In the genomic region with DNA sequence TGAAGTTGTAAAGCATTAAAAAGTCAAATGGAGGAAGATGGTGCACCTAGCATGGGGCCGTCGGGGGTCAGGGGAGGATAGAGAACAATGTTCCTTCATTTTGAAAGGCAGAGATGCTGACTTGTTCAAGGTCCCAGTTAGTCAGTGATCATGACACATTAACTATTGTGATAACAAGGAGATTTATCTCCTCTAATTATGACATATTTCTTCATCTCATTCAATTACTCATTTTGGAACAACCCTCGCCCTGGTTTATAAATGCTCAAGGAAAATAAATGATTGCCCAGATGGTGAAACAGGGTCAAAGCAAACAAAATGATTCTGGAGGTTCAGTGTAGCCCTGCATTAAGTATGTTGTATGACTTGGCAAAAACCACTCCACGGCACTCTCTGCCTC, we compare ENCODE assay signal across 18 cellular contexts.
DNase-seq lines count a peak whose midpoint lies in the region; ATAC-seq and TF ChIP-seq lines count a peak whose summit lies in the region.
"Had no signal": no experiment of that assay in that cellular context is flagged by ENCODE, and none has a peak within 500 bp of the region (broad histone marks: within the 10 kb centered on the region; RNA-seq: fewer than 3 reads in every experiment).

No MANE protein-coding gene starts in this region.

- WGBS in sigmoid colon, 2 donors = 32 to 59% methylated on average over 4 of the region's 4 CpGs

- TF ChIP-seq POLR2A in sigmoid colon (IDR thresholded peaks at IDR 0.05) = no peak

- TF ChIP-seq CTCF in C4-2B (conservative IDR thresholded peaks at IDR 0.05) (no peak), ascending aorta (IDR thresholded peaks at IDR 0.05) (no peak), sigmoid colon (IDR thresholded peaks at IDR 0.05) (no peak), colonic mucosa (IDR thresholded peaks at IDR 0.05) (no peak)

- H3K9ac ChIP-seq in colonic mucosa (ENCODE audit: low read depth in 2 of 2, low read length in 2 of 2) = no peak overlapping the region
- H3K9ac ChIP-seq: BLaER1, KMS-11 had no signal

- H3K4me1 ChIP-seq in ascending aorta (peaks cover 0 to 40% of the 10 kb centered on the region in 2 donors), sigmoid colon (peaks cover 0 to 63% (median 51%) of the 10 kb centered on the region in 4 donors), colonic mucosa (no peaks in the 10 kb centered on the region)
- H3K4me1 ChIP-seq in CD8-positive, alpha-beta memory T cell (ENCODE audit: insufficient read depth, low read length) = no peaks in the 10 kb centered on the region
- H3K4me1 ChIP-seq: A549, BLaER1 had no signal

- TF ChIP-seq EP300 in sigmoid colon (IDR thresholded peaks at IDR 0.05) = no peak

- no peaks in the 10 kb centered on the region for H3K27me3 ChIP-seq in ascending aorta
- H3K27me3 ChIP-seq in sigmoid colon = no peaks in the 10 kb centered on the region
- H3K27me3 ChIP-seq in colonic mucosa = no peaks in the 10 kb centered on the region
- no peaks in the 10 kb centered on the region for H3K27me3 ChIP-seq in CD8-positive, alpha-beta memory T cell (ENCODE audit: insufficient read depth, low read length, poor library complexity, severe bottlenecking)
- H3K27me3 ChIP-seq: BLaER1 had no signal

- CTCF ChIA-PET in CD8-positive, alpha-beta memory T cell (lab: Charles Lee) = interaction anchor here (1.5 kb wide), 1 partner anchor 35 kb away, joined by 4 read pairs; no protein-coding TSS in a partner anchor

- no peak overlapping the region for H3K4me3 Mint-ChIP-seq in CD8-positive, alpha-beta memory T cell
- H3K4me3 Mint-ChIP-seq: CD8-positive, alpha-beta T cell; H9 had no signal

- H3K36me3 Mint-ChIP-seq in CD8-positive, alpha-beta memory T cell = no peaks in the 10 kb centered on the region
- H3K36me3 Mint-ChIP-seq: CD8-positive, alpha-beta T cell had no signal

- H3K36me3 ChIP-seq in ascending aorta (no peaks in the 10 kb centered on the region), sigmoid colon (peaks cover 0 to 15% (median 1%) of the 10 kb centered on the region in 4 donors), colonic mucosa (no peaks in the 10 kb centered on the region)
- H3K36me3 ChIP-seq in CD8-positive, alpha-beta memory T cell (ENCODE audit: insufficient read depth, low read length) = no peaks in the 10 kb centered on the region
- H3K36me3 ChIP-seq: BLaER1 had no signal

- POLR2A ChIA-PET in CD8-positive, alpha-beta memory T cell (lab: Charles Lee) = no interaction called here

- H3K27ac Mint-ChIP-seq in CD8-positive, alpha-beta memory T cell = no peak overlapping the region
- H3K27ac Mint-ChIP-seq: CD8-positive, alpha-beta T cell; H9 had no signal

- H3K4me3 ChIP-seq in ascending aorta (no peak overlapping the region), sigmoid colon (no peak overlapping the region), colonic mucosa (no peak overlapping the region)
- H3K4me3 ChIP-seq in CD8-positive, alpha-beta memory T cell (ENCODE audit: low read length) = no peak overlapping the region
- H3K4me3 ChIP-seq: A549, BLaER1 had no signal

- no peak for DNase-seq in ascending aorta (ENCODE audit: low spot score in 2 of 2)
- peak; percentile 29 for DNase-seq in kidney tubule cell (ENCODE audit: low spot score)
- DNase-seq in sigmoid colon = no peak
- DNase-seq in colonic mucosa = no peak
- no peak for DNase-seq in DMS79 (lab: John Stamatoyannopoulos, UW)
- DNase-seq in CD8-positive, alpha-beta memory T cell = no peak
- DNase-seq: CD8-positive, alpha-beta T cell; DMS53; MV-4-11; NCI-H1694 treated with DMSO at 0.1 percent for 48 hours; NCI-H510A; NCI-H748 treated with DMSO at 0.1 percent for 48 hours had no signal

- ATAC-seq in GM21737 (IDR thresholded peaks at IDR 0.05; ENCODE audit: unreplicated experiment) = no peak
- ATAC-seq: A549; CD8-positive, alpha-beta T cell had no signal

- no peaks in the 10 kb centered on the region for H3K9me3 Mint-ChIP-seq in CD8-positive, alpha-beta memory T cell
- H3K9me3 Mint-ChIP-seq: CD8-positive, alpha-beta T cell; H9 had no signal

- H3K9me3 ChIP-seq in ascending aorta (no peaks in the 10 kb centered on the region), sigmoid colon (no peaks in the 10 kb centered on the region), colonic mucosa (no peaks in the 10 kb centered on the region)
- no peaks in the 10 kb centered on the region for H3K9me3 ChIP-seq in CD8-positive, alpha-beta memory T cell (ENCODE audit: low read length)
- H3K9me3 ChIP-seq: A549, BLaER1 had no signal

- H3K27ac ChIP-seq in C4-2B = peak overlapping the region; percentile 93
- H3K27ac ChIP-seq in ascending aorta = peak overlapping the region; percentile 27 to 56
- peak overlapping the region; percentile 73 to 85 (median 76) for H3K27ac ChIP-seq in sigmoid colon
- no peak overlapping the region for H3K27ac ChIP-seq in colonic mucosa
- H3K27ac ChIP-seq in CD8-positive, alpha-beta memory T cell (ENCODE audit: low read depth, low read length) = no peak overlapping the region
- H3K27ac ChIP-seq: A549, BLaER1, KMS-11 had no signal

- peaks cover 4 to 23% of the 10 kb centered on the region in 2 donors for H3K27me3 Mint-ChIP-seq in CD8-positive, alpha-beta memory T cell

- intact Hi-C loops in ascending aorta (cut with DNase I) = no loop called here
- intact Hi-C loops in sigmoid colon (cut with DNase I) = no loop called here
- intact Hi-C loops in colonic mucosa (cut with DNase I) = no loop called here

- no peaks in the 10 kb centered on the region for H3K4me1 Mint-ChIP-seq in CD8-positive, alpha-beta memory T cell

Comparison
In these comparisons a context has a peak if more than half of its experiments do, and no peak if none do; other contexts are left out.
1. H3K27ac ChIP-seq: peak in C4-2B (single experiment), ascending aorta (2 of 2) and sigmoid colon (4 of 4); none in colonic mucosa (single experiment) and CD8-positive, alpha-beta memory T cell (single experiment).